Comparison of ENCODE assay signal across 8 cellular contexts in the genomic region with DNA sequence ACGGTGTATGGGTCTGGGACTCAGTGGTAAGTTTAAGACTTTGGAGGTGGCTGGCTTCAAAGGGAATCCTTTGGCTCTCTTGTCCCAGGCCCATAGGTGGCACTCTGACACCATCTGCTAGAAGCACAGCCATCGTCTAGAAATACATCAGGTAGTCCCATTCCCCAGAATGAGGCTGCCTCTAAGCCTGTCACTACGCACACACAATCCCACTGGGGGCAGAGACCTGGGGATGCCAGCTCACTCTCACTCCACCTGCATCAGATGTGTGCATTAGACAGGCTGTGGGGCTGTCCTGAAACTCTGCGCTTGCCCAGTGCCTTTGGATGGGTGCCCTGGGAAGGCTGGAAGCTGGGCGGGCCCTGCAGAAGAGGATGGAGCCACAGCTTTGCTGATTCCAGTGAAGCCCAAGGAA.
DNase-seq lines count a peak whose midpoint lies in the region; ATAC-seq and TF ChIP-seq lines count a peak whose summit lies in the region.

No MANE protein-coding gene starts in this region.

- no peaks in the 10 kb centered on the region for H3K4me1 Mint-ChIP-seq in activated naive CD4-positive, alpha-beta T cell treated with anti-CD3 and anti-CD28 coated beads for 36 hours (ENCODE audit: low read depth)
- H3K4me1 Mint-ChIP-seq in type B pancreatic cell (ENCODE audit: unreplicated experiment): no peaks in the 10 kb centered on the region

- CTCF ChIA-PET in activated naive CD4-positive, alpha-beta T cell treated with anti-CD3 and anti-CD28 coated beads for 36 hours (lab: Charles Lee): interaction anchor here (1.0 kb wide), 1 partner anchor 418 kb away, joined by 3 read pairs; no protein-coding TSS in a partner anchor

- peak; percentile 55 for DNase-seq in activated naive CD4-positive, alpha-beta T cell treated with anti-CD3 and anti-CD28 coated beads for 36 hours
- DNase-seq in activated naive CD4-positive, alpha-beta T cell treated with anti-CD3 and anti-CD28 coated beads, Interleukin-2, amount 50 U/mL, for 16 hours: no peak
- peak; percentile 14 for DNase-seq in NCI-H1105 treated with DMSO at 0.1 percent for 48 hours (lab: John Stamatoyannopoulos, UW)
- peak; percentile 6 for DNase-seq in astrocyte of the cerebellum (ENCODE audit: low read depth)
- DNase-seq in islet precursor cell: peak; percentile 78
- DNase-seq in type B pancreatic cell (ENCODE audit: extremely low spot score, unreplicated experiment): no peak
- no peak for DNase-seq in DMS153 treated with DMSO at 0.1 percent for 48 hours (lab: John Stamatoyannopoulos, UW; ENCODE audit: unreplicated experiment)

- peak; percentile 65 for TF ChIP-seq CTCF in astrocyte of the cerebellum (IDR thresholded peaks at IDR 0.05; ENCODE audit: low read depth, low read length, missing control alignments)
- peak; percentile 79 for TF ChIP-seq CTCF in type B pancreatic cell (conservative IDR thresholded peaks at IDR 0.05)

- in situ Hi-C loops in astrocyte of the cerebellum (cut with HindIII; ENCODE audit: low sequenced_read_pairs): no loop called here

- no peaks in the 10 kb centered on the region for H3K27me3 Mint-ChIP-seq in activated naive CD4-positive, alpha-beta T cell treated with anti-CD3 and anti-CD28 coated beads for 36 hours (ENCODE audit: low read depth)
- H3K27me3 Mint-ChIP-seq in type B pancreatic cell: peaks cover 41% of the 10 kb centered on the region

- H3K9me3 Mint-ChIP-seq in activated naive CD4-positive, alpha-beta T cell treated with anti-CD3 and anti-CD28 coated beads for 36 hours: no peaks in the 10 kb centered on the region
- H3K9me3 Mint-ChIP-seq in type B pancreatic cell: no peaks in the 10 kb centered on the region

- no peak overlapping the region for H3K4me3 ChIP-seq in astrocyte of the cerebellum (ENCODE audit: low read depth, low read length)

- no peak for ATAC-seq in GM21737 (IDR thresholded peaks at IDR 0.05; ENCODE audit: unreplicated experiment)

- H3K36me3 Mint-ChIP-seq in activated naive CD4-positive, alpha-beta T cell treated with anti-CD3 and anti-CD28 coated beads for 36 hours (ENCODE audit: low read depth): no peaks in the 10 kb centered on the region
- H3K36me3 Mint-ChIP-seq in type B pancreatic cell: peaks cover 11% of the 10 kb centered on the region

- intact Hi-C loops in activated naive CD4-positive, alpha-beta T cell treated with anti-CD3 and anti-CD28 coated beads for 36 hours (cut with micrococcal nuclease): loop anchor here (2.0 kb wide), 1 partner anchor 596 kb away; no protein-coding TSS in a partner anchor

- no peak overlapping the region for H3K4me3 Mint-ChIP-seq in activated naive CD4-positive, alpha-beta T cell treated with anti-CD3 and anti-CD28 coated beads for 36 hours
- H3K4me3 Mint-ChIP-seq in type B pancreatic cell: no peak overlapping the region

- no peak overlapping the region for H3K27ac Mint-ChIP-seq in activated naive CD4-positive, alpha-beta T cell treated with anti-CD3 and anti-CD28 coated beads for 36 hours
- no peak overlapping the region for H3K27ac Mint-ChIP-seq in type B pancreatic cell

Comparison
In these comparisons a context has a peak if more than half of its experiments do, and no peak if none do; other contexts are left out.
1. DNase-seq: peak in activated naive CD4-positive, alpha-beta T cell treated with anti-CD3 and anti-CD28 coated beads for 36 hours (single experiment), NCI-H1105 treated with DMSO at 0.1 percent for 48 hours (single experiment), astrocyte of the cerebellum (single experiment) and islet precursor cell (single experiment); none in activated naive CD4-positive, alpha-beta T cell treated with anti-CD3 and anti-CD28 coated beads, Interleukin-2, amount 50 U/mL, for 16 hours (single experiment), type B pancreatic cell (single experiment) and DMS153 treated with DMSO at 0.1 percent for 48 hours (single experiment).